Comparison of ENCODE assay signal across 10 cellular contexts in the genomic region with DNA sequence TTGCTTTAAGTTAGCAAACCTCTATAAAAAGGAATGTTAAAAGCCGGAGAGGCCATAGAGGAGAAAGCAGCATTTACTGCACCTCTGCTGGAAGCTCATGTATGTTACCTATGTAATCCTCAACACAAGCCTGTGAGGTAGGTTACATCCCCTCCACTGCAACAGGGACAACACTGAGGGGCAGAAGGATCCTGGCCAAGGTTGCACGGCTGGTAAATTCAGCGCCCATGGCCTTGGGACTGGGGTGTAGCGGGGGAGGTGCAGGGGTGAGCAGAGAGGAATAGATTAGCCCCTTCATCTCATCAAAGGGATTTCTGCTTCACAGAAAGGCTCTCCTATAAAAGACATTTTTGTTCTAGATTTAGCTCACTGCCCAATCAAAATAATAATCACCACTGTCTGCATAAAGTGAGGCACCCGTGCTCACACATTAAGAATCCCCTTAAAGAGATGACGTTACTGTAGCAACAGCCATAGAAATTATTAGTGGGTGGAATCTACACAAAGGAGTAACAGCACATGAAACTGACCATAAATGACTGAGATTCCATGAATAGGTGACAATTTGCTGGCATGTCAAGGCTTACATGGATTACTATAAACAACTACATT. TPM values are rescaled to one million over a fixed set of nuclear protein-coding genes. Genes with fewer than 3 reads are reported as not detected.
A peak's percentile ranks its signal among the peaks of the same experiment; 100 is the strongest.
DNase-seq lines count a peak whose midpoint lies in the region; FAIRE-seq and TF ChIP-seq lines count a peak whose summit lies in the region.
"Had no signal": no experiment of that assay in that cellular context is flagged by ENCODE, and none has a peak within 500 bp of the region (broad histone marks: within the 10 kb centered on the region; RNA-seq: fewer than 3 reads in every experiment).

No MANE protein-coding gene starts in this region.

- H3K27me3 Mint-ChIP-seq in activated CD4-positive, alpha-beta T cell treated with anti-CD3 and anti-CD28 coated beads, Interleukin-2, amount 10 ng/mL, durations not matched to agents 24 days and 14 days: peaks cover 26% of the 10 kb centered on the region
- peaks cover 5% of the 10 kb centered on the region for H3K27me3 Mint-ChIP-seq in activated naive CD8-positive, alpha-beta T cell treated with anti-CD3 and anti-CD28 coated beads for 36 hours

- H3K27ac ChIP-seq in kidney (ENCODE audit: low read depth in 2 of 2, low read length in 2 of 2) (peak overlapping the region in 1 of 2 donors; percentile 17), substantia nigra (ENCODE audit: low read depth, low read length, poor library complexity, severe bottlenecking) (peak overlapping the region; percentile 9)

- no peaks in the 10 kb centered on the region for H3K9me3 Mint-ChIP-seq in activated CD4-positive, alpha-beta T cell treated with anti-CD3 and anti-CD28 coated beads, Interleukin-2, amount 10 ng/mL, durations not matched to agents 24 days and 14 days
- H3K9me3 Mint-ChIP-seq in activated naive CD8-positive, alpha-beta T cell treated with anti-CD3 and anti-CD28 coated beads for 36 hours: no peaks in the 10 kb centered on the region

- H3K4me3 ChIP-seq in kidney (ENCODE audit: low read length in 2 of 2): peak overlapping the region; percentile 56 to 71

- peaks cover 40% of the 10 kb centered on the region for H3K4me1 Mint-ChIP-seq in activated CD4-positive, alpha-beta T cell treated with anti-CD3 and anti-CD28 coated beads, Interleukin-2, amount 10 ng/mL, durations not matched to agents 24 days and 14 days
- peaks cover 70% of the 10 kb centered on the region for H3K4me1 Mint-ChIP-seq in activated naive CD8-positive, alpha-beta T cell treated with anti-CD3 and anti-CD28 coated beads for 36 hours

- peak overlapping the region; percentile 48 for H3K9ac ChIP-seq in kidney (ENCODE audit: low read length in 2 of 2)

- no peak for DNase-seq in activated CD4-positive, alpha-beta T cell treated with anti-CD3 and anti-CD28 coated beads, Interleukin-2, amount 10 ng/mL, durations not matched to agents 24 days and 14 days
- no peak for DNase-seq in activated CD4-positive, alpha-beta T cell treated with anti-CD3 and anti-CD28 coated beads, Interleukin-2, amount 50 U/mL, for 1 hour
- no peak for DNase-seq in activated naive CD8-positive, alpha-beta T cell treated with anti-CD3 and anti-CD28 coated beads for 36 hours
- no peak for DNase-seq in kidney
- no peak for DNase-seq in substantia nigra (lab: John Stamatoyannopoulos, UW)
- no peak for DNase-seq in GDM1 (lab: John Stamatoyannopoulos, UW)
- no peak for DNase-seq in COR-L47 (lab: John Stamatoyannopoulos, UW)
- no peak for DNase-seq in SIG-M5 treated with dmso at 0.1 percent for 504 hours (lab: John Stamatoyannopoulos, UW; ENCODE audit: unreplicated experiment)
- DNase-seq: NCI-H1105, T-helper 1 cell had no signal

- H3K4me1 ChIP-seq in kidney (ENCODE audit: control insufficient read depth in 1 of 2, insufficient read depth in 1 of 2, low read depth in 1 of 2, low read length in 2 of 2): peaks cover 39 to 47% of the 10 kb centered on the region in 2 donors

- no peak for TF ChIP-seq CTCF in kidney (IDR thresholded peaks at IDR 0.05; ENCODE audit: borderline replicate concordance, extremely low read depth, insufficient read depth)

- peak overlapping the region; percentile 82 for H3K4me3 Mint-ChIP-seq in activated CD4-positive, alpha-beta T cell treated with anti-CD3 and anti-CD28 coated beads, Interleukin-2, amount 10 ng/mL, durations not matched to agents 24 days and 14 days
- H3K4me3 Mint-ChIP-seq in activated naive CD8-positive, alpha-beta T cell treated with anti-CD3 and anti-CD28 coated beads for 36 hours: peak overlapping the region; percentile 87

- FAIRE-seq in kidney (lab: Jason Lieb, UNC): no peak

- no peak overlapping the region for H3K27ac Mint-ChIP-seq in activated CD4-positive, alpha-beta T cell treated with anti-CD3 and anti-CD28 coated beads, Interleukin-2, amount 10 ng/mL, durations not matched to agents 24 days and 14 days
- H3K27ac Mint-ChIP-seq in activated naive CD8-positive, alpha-beta T cell treated with anti-CD3 and anti-CD28 coated beads for 36 hours: peak overlapping the region; percentile 86

- intact Hi-C loops in activated CD4-positive, alpha-beta T cell treated with anti-CD3 and anti-CD28 coated beads, Interleukin-2, amount 10 ng/mL, durations not matched to agents 24 days and 14 days (cut with micrococcal nuclease): loop anchor here (5.0 to 10.0 kb wide), 2 partner anchors 52 to 175 kb away; partner anchors contain the start of gene C16orf95
- intact Hi-C loops in kidney (cut with DNase I): no loop called here

- H3K36me3 ChIP-seq in kidney (ENCODE audit: control insufficient read depth in 1 of 2, insufficient read depth in 2 of 2, low read length in 2 of 2): no peaks in the 10 kb centered on the region

- peaks cover 14% of the 10 kb centered on the region for H3K36me3 Mint-ChIP-seq in activated CD4-positive, alpha-beta T cell treated with anti-CD3 and anti-CD28 coated beads, Interleukin-2, amount 10 ng/mL, durations not matched to agents 24 days and 14 days (ENCODE audit: low read depth)
- H3K36me3 Mint-ChIP-seq in activated naive CD8-positive, alpha-beta T cell treated with anti-CD3 and anti-CD28 coated beads for 36 hours: peaks cover 7% of the 10 kb centered on the region

- H3K9me3 ChIP-seq in kidney (ENCODE audit: control insufficient read depth in 1 of 2, low read length in 2 of 2): no peaks in the 10 kb centered on the region

RNA-seq across cellular contexts. Expression of gene ZCCHC14, which starts 3.3 kb away (rescaled TPM):
- 11.6 and 12.0 TPM in 2 replicates for total RNA-seq in activated CD4-positive, alpha-beta T cell treated with anti-CD3 and anti-CD28 coated beads, Interleukin-2, amount 10 ng/mL, durations not matched to agents 24 days and 14 days
- 1 to 10 TPM; 5.5 to 5.7 TPM for total RNA-seq in activated naive CD8-positive, alpha-beta T cell treated with anti-CD3 and anti-CD28 coated beads for 36 hours
- 32.8 TPM for total RNA-seq in kidney
- polyA plus RNA-seq in kidney (ENCODE audit: insufficient read depth, low read depth, low replicate concordance): 6.4 TPM
